Comparison of ENCODE assay signal across 1 cellular context in genomic region chr11:117814766-117815261, GRCh38.
TF ChIP-seq lines count a peak whose summit lies in the region.

No MANE protein-coding gene starts in this region.

TF ChIP-seq in GM12878, 131 proteins besides CTCF, POLR2A, EP300 and RAD21 (continues in another document):
- TF ChIP-seq SIN3A (IDR thresholded peaks at IDR 0.05; ENCODE audit: low read depth, low read length), result no peak
- TF ChIP-seq, protein P1, sequence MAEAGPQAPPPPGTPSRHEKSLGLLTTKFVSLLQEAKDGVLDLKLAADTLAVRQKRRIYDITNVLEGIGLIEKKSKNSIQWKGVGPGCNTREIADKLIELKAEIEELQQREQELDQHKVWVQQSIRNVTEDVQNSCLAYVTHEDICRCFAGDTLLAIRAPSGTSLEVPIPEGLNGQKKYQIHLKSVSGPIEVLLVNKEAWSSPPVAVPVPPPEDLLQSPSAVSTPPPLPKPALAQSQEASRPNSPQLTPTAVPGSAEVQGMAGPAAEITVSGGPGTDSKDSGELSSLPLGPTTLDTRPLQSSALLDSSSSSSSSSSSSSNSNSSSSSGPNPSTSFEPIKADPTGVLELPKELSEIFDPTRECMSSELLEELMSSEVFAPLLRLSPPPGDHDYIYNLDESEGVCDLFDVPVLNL (IDR thresholded peaks at IDR 0.05; ENCODE audit: low read depth, low read length), result no peak
- TF ChIP-seq SREBF1 (IDR thresholded peaks at IDR 0.05; ENCODE audit: low read length), result no peak
- TF ChIP-seq ATF7 (IDR thresholded peaks at IDR 0.05; ENCODE audit: low read depth), result peak; percentile 37
- TF ChIP-seq, protein P2, sequence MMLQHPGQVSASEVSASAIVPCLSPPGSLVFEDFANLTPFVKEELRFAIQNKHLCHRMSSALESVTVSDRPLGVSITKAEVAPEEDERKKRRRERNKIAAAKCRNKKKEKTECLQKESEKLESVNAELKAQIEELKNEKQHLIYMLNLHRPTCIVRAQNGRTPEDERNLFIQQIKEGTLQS (IDR thresholded peaks at IDR 0.05; ENCODE audit: borderline replicate concordance, extremely low read depth, low read depth, low read length), result no peak
- TF ChIP-seq RAD51 (IDR thresholded peaks at IDR 0.05), result no peak
- TF ChIP-seq SREBF2 (IDR thresholded peaks at IDR 0.05; ENCODE audit: low read length), result no peak
- peak; percentile 40; the same call in 1 of the 2 replicates for TF ChIP-seq YY1 (IDR thresholded peaks at IDR 0.05; ENCODE audit: low read depth, low read length)
- TF ChIP-seq, protein P3, sequence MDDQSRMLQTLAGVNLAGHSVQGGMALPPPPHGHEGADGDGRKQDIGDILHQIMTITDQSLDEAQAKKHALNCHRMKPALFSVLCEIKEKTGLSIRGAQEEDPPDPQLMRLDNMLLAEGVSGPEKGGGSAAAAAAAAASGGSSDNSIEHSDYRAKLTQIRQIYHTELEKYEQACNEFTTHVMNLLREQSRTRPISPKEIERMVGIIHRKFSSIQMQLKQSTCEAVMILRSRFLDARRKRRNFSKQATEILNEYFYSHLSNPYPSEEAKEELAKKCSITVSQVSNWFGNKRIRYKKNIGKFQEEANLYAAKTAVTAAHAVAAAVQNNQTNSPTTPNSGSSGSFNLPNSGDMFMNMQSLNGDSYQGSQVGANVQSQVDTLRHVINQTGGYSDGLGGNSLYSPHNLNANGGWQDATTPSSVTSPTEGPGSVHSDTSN (IDR thresholded peaks at IDR 0.05; ENCODE audit: insufficient replicate concordance, low read depth, low read length), result peak; percentile 85
- TF ChIP-seq HSF1 (IDR thresholded peaks at IDR 0.05; ENCODE audit: low read depth, low read length), result no peak
- 0 out of 2 replicates have a peak, but pooled peaks have one; percentile 53 for TF ChIP-seq ZNF207 (IDR thresholded peaks at IDR 0.05; ENCODE audit: borderline replicate concordance)
- peak; percentile 67 for TF ChIP-seq CREM (IDR thresholded peaks at IDR 0.05; ENCODE audit: low read depth)
- TF ChIP-seq IKZF1 (conservative IDR thresholded peaks at IDR 0.05), result peak; percentile 82
- 0 out of 2 replicates have a peak, but pooled peaks have one; percentile 4 for TF ChIP-seq ZNF592 (IDR thresholded peaks at IDR 0.05)
- TF ChIP-seq DPF2 (IDR thresholded peaks at IDR 0.05), result 0 out of 2 replicates have a peak, but pooled peaks have one; percentile 71
- no peak for TF ChIP-seq CEBPZ (IDR thresholded peaks at IDR 0.05; ENCODE audit: low read depth, low read length)
- TF ChIP-seq PAX8 (IDR thresholded peaks at IDR 0.05), result no peak
- TF ChIP-seq IRF4 (IDR thresholded peaks at IDR 0.05; ENCODE audit: low read depth, low read length), result no peak
- TF ChIP-seq, protein P4, sequence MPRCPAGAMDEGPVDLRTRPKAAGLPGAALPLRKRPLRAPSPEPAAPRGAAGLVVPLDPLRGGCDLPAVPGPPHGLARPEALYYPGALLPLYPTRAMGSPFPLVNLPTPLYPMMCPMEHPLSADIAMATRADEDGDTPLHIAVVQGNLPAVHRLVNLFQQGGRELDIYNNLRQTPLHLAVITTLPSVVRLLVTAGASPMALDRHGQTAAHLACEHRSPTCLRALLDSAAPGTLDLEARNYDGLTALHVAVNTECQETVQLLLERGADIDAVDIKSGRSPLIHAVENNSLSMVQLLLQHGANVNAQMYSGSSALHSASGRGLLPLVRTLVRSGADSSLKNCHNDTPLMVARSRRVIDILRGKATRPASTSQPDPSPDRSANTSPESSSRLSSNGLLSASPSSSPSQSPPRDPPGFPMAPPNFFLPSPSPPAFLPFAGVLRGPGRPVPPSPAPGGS (IDR thresholded peaks at IDR 0.05; ENCODE audit: borderline replicate concordance, insufficient read depth, low read depth, low read length, poor library complexity, severe bottlenecking), result no peak
- peak; percentile 89 for TF ChIP-seq PAX5 (IDR thresholded peaks at IDR 0.05; ENCODE audit: borderline replicate concordance, low read depth, low read length)
- peak; percentile 100 for TF ChIP-seq SMAD1 (IDR thresholded peaks at IDR 0.05; ENCODE audit: low read depth, partially characterized antibody)
- TF ChIP-seq GATAD2B (conservative IDR thresholded peaks at IDR 0.05; ENCODE audit: low read depth), result peak; percentile 26; the same call in 1 of the 2 replicates
- no peak; the same call in 1 of the 2 replicates for TF ChIP-seq NBN (IDR thresholded peaks at IDR 0.05)
- TF ChIP-seq ZNF274 (IDR thresholded peaks at IDR 0.05; ENCODE audit: insufficient read depth, insufficient read length), result no peak
- no peak for TF ChIP-seq ZZZ3 (IDR thresholded peaks at IDR 0.05; ENCODE audit: control insufficient read depth, insufficient read length, low read depth)
- peak; percentile 13 for TF ChIP-seq RELA (IDR thresholded peaks at IDR 0.05; ENCODE audit: borderline replicate concordance, partially characterized antibody)
- TF ChIP-seq POLR2AphosphoS5 (IDR thresholded peaks at IDR 0.05; ENCODE audit: low read length), result peak; percentile 64
- TF ChIP-seq RELB (IDR thresholded peaks at IDR 0.05; ENCODE audit: low read depth), result no peak
- TF ChIP-seq TCF12 (IDR thresholded peaks at IDR 0.05; ENCODE audit: low read depth, low read length), result peak; percentile 85
- TF ChIP-seq, protein P5, sequence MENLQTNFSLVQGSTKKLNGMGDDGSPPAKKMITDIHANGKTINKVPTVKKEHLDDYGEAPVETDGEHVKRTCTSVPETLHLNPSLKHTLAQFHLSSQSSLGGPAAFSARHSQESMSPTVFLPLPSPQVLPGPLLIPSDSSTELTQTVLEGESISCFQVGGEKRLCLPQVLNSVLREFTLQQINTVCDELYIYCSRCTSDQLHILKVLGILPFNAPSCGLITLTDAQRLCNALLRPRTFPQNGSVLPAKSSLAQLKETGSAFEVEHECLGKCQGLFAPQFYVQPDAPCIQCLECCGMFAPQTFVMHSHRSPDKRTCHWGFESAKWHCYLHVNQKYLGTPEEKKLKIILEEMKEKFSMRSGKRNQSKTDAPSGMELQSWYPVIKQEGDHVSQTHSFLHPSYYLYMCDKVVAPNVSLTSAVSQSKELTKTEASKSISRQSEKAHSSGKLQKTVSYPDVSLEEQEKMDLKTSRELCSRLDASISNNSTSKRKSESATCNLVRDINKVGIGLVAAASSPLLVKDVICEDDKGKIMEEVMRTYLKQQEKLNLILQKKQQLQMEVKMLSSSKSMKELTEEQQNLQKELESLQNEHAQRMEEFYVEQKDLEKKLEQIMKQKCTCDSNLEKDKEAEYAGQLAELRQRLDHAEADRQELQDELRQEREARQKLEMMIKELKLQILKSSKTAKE (IDR thresholded peaks at IDR 0.05; ENCODE audit: low read depth, poor library complexity, severe bottlenecking), result peak; percentile 96
- TF ChIP-seq SMC3 (IDR thresholded peaks at IDR 0.05; ENCODE audit: borderline replicate concordance, low read length), result peak; percentile 9; the same call in 1 of the 2 replicates
- TF ChIP-seq, protein P6, sequence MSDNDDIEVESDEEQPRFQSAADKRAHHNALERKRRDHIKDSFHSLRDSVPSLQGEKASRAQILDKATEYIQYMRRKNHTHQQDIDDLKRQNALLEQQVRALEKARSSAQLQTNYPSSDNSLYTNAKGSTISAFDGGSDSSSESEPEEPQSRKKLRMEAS (IDR thresholded peaks at IDR 0.05; ENCODE audit: low read depth, low read length), result peak; percentile 48; the same call in 1 of the 2 replicates
- TF ChIP-seq NR2C2 (IDR thresholded peaks at IDR 0.05; ENCODE audit: borderline replicate concordance, control insufficient read depth, insufficient read length, low read depth), result no peak
- TF ChIP-seq SP1 (IDR thresholded peaks at IDR 0.05; ENCODE audit: low read depth, low read length), result peak; percentile 62
- TF ChIP-seq PKNOX1 (IDR thresholded peaks at IDR 0.05), result peak; percentile 96
